Comparison of ENCODE assay signal across 8 cellular contexts in the genomic region with DNA sequence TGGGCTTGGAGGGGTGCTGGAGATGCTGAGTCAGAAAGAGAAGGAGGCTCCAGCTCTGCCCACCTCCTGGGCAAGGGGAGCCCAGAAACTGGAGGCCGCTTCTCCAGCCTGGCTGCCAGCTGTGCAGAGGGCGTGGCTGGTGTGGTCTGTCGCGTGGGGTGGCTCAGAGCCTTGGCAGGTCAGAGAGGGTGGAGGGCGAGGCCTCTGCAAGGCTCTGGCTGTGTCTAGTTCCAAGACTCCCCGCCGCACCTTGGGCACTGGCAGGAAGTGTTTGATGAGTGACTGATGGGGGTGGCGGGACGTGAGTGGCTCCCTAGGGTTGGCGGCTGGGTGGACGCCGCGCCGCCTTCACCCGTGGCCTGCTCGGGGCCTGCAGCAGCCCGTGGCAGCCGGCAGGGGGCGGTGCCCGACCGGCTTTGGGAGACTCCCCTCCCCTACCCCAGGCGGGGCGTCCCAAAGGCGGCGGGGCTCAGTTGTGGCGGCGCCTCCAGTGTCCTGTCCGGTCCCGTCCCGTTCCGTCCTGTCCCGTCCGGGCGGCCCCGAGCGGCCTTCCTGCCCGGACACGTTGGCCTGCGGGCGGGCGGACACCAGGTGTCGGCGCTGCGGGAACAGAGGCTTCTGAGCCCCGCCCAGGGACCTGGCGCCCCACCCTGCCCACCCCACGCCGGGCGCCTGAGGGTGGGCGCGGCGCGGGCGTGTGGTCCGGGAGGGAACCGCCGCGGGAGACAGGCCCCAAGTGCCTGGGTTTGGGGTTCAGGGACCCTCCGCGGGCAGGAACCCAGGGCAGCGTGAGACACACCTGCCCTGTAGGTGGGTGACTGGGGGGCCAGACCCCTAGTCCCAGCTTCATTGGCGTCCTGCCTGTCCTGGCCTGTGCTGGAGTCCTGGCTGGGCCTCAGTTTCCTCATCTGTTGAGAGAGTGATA. TPM values are rescaled to one million over a fixed set of nuclear protein-coding genes. Genes with fewer than 3 reads are reported as not detected.
DNase-seq lines count a peak whose midpoint lies in the region; ATAC-seq, FAIRE-seq and TF ChIP-seq lines count a peak whose summit lies in the region.

No MANE protein-coding gene starts in this region.

- no peaks in the 10 kb centered on the region for H4K20me1 ChIP-seq in fibroblast of lung (ENCODE audit: control insufficient read depth, extremely low read depth, insufficient read depth, low read length)

- H2AFZ ChIP-seq in fibroblast of lung (ENCODE audit: low read length), result peak overlapping the region; percentile 24

- H3K27me3 ChIP-seq in fibroblast of lung (ENCODE audit: control insufficient read depth, insufficient read depth, low read length), result no peaks in the 10 kb centered on the region

- no peak for TF ChIP-seq POLR2A in GM12892 (IDR thresholded peaks at IDR 0.05; ENCODE audit: low read depth, low read length)

- DNase-seq in GM12892 (ENCODE audit: insufficient read length), result peak; percentile 73
- peak; percentile 85 for DNase-seq in NCI-H69 (lab: John Stamatoyannopoulos, UW)
- DNase-seq in activated T-cell treated with anti-CD3 and anti-CD28 coated beads, Interleukin-2, amount 50 U/mL, for 1 hour, result peak; percentile 79
- peak; percentile 47 to 64 for DNase-seq in fibroblast of lung (ENCODE audit: low read depth in 2 of 2)
- peak; percentile 56 for DNase-seq in neural crest cell (ENCODE audit: low read depth, low spot score)
- DNase-seq in stimulated activated naive CD8-positive, alpha-beta T cell treated with anti-CD3 and anti-CD28 coated beads, Interleukin-15, amount 100 ng/mL, for 72 hours, result peak; percentile 66 to 72

- TF ChIP-seq CTCF in fibroblast of lung (conservative IDR thresholded peaks at IDR 0.05 in 1 of 2, IDR thresholded peaks at IDR 0.05 in 1 of 2; ENCODE audit: low read depth in 1 of 2, low read length in 2 of 2) (peak; percentile 60 to 68), neural crest cell (conservative IDR thresholded peaks at IDR 0.05) (peak; percentile 89)

- H3K27ac Mint-ChIP-seq in neural crest cell (ENCODE audit: unreplicated experiment), result no peak overlapping the region
- no peak overlapping the region for H3K27ac Mint-ChIP-seq in stimulated activated naive CD8-positive, alpha-beta T cell treated with anti-CD3 and anti-CD28 coated beads, Interleukin-15, amount 100 ng/mL, for 72 hours

- peaks cover 27% of the 10 kb centered on the region for H3K4me1 ChIP-seq in fibroblast of lung (ENCODE audit: control insufficient read depth, extremely low read depth, insufficient read depth, low read length)

- peak overlapping the region; percentile 64 for H3K4me2 ChIP-seq in fibroblast of lung (ENCODE audit: extremely low read depth, insufficient read depth, low read length)

- no peaks in the 10 kb centered on the region for H3K4me1 Mint-ChIP-seq in neural crest cell
- H3K4me1 Mint-ChIP-seq in stimulated activated naive CD8-positive, alpha-beta T cell treated with anti-CD3 and anti-CD28 coated beads, Interleukin-15, amount 100 ng/mL, for 72 hours, result peaks cover 18% of the 10 kb centered on the region

- peak overlapping the region; percentile 41 for H3K27ac ChIP-seq in fibroblast of lung (ENCODE audit: insufficient read depth, low read length)

- H3K79me2 ChIP-seq in fibroblast of lung (ENCODE audit: control insufficient read depth, insufficient read depth, low read length), result no peaks in the 10 kb centered on the region

- H3K9ac ChIP-seq in fibroblast of lung (ENCODE audit: insufficient read depth, low read length), result peak overlapping the region; percentile 50

- peak overlapping the region in 1 of 4 experiments; percentile 42 for H3K4me3 ChIP-seq in fibroblast of lung (replicated peaks in 1 of 4; ENCODE audit: control extremely low read depth in 1 of 4, insufficient read depth in 1 of 4, low read depth in 3 of 4, low read length in 4 of 4)

- H3K27me3 Mint-ChIP-seq in neural crest cell (ENCODE audit: low read depth), result peaks cover 5% of the 10 kb centered on the region
- H3K27me3 Mint-ChIP-seq in stimulated activated naive CD8-positive, alpha-beta T cell treated with anti-CD3 and anti-CD28 coated beads, Interleukin-15, amount 100 ng/mL, for 72 hours, result peaks cover 33% of the 10 kb centered on the region

- no peaks in the 10 kb centered on the region for H3K36me3 Mint-ChIP-seq in neural crest cell (ENCODE audit: low read depth)

- H3K36me3 ChIP-seq in fibroblast of lung (ENCODE audit: control insufficient read depth, insufficient read depth, low read length), result no peaks in the 10 kb centered on the region

- H3K4me3 Mint-ChIP-seq in neural crest cell, result no peak overlapping the region
- peak overlapping the region; percentile 26 to 51 for H3K4me3 Mint-ChIP-seq in stimulated activated naive CD8-positive, alpha-beta T cell treated with anti-CD3 and anti-CD28 coated beads, Interleukin-15, amount 100 ng/mL, for 72 hours

- no peaks in the 10 kb centered on the region for H3K9me3 Mint-ChIP-seq in neural crest cell
- H3K9me3 Mint-ChIP-seq in stimulated activated naive CD8-positive, alpha-beta T cell treated with anti-CD3 and anti-CD28 coated beads, Interleukin-15, amount 100 ng/mL, for 72 hours, result no peaks in the 10 kb centered on the region

- peak; percentile 79 for ATAC-seq in stimulated activated naive CD8-positive, alpha-beta T cell treated with anti-CD3 and anti-CD28 coated beads, Interleukin-15, amount 100 ng/mL, for 72 hours
- ATAC-seq in HG03460 (IDR thresholded peaks at IDR 0.05; ENCODE audit: unreplicated experiment) (no peak), HG02571 (IDR thresholded peaks at IDR 0.05; ENCODE audit: unreplicated experiment) (no peak)

- no peak for FAIRE-seq in GM12892 (lab: Jason Lieb, UNC)

- H3K9me3 ChIP-seq in fibroblast of lung (ENCODE audit: control insufficient read depth, insufficient read depth, low read depth, low read length), result no peaks in the 10 kb centered on the region

RNA-seq across cellular contexts. Expression of a gene that starts 39.7 kb away (rescaled TPM):
- not detected for polyA plus RNA-seq in GM12892 (2012; ENCODE audit: missing spikeins)
- under 0.01 and 0.17 TPM in 2 replicates for total RNA-seq in fibroblast of lung
- polyA plus RNA-seq in fibroblast of lung, result 0.90 and 1.0 TPM in 2 replicates
- 0.83 and 1.1 TPM in 2 replicates for polyA plus RNA-seq in fibroblast of lung (2012)
- polyA minus RNA-seq in fibroblast of lung (ENCODE audit: low replicate concordance), result 0.89 and 1.5 TPM in 2 replicates
- total RNA-seq in neural crest cell, result not detected in 2 replicates
